In the genomic region with DNA sequence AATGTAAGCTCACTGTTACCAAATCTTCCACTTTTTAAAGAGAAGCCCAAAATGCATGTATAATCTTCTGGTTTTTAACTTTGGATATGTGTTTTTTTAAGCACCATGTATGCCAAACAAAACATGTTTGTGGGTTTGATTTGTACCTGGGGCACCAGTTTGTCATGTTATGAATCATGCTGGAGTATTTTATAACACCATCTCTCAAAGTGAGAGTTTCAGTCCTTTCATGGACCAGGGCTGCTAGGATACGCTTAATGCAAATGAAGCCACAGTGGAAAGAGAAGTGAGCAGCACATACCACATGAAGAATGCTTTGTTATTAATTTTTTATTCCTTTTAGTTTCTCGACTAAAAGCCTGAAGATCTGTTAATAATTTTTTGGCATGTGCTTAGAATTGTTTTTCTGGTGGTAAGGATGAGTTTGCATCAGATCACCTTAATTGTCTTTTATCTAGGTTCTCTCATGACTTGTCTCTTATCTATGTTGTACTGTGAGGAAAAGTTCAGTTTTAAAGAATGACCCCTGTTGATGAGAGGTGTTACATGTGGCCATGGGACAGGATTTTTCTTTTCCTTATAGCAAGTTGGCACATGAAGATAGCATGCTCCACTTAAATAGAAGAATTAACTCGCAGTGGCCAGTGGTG, we compare ENCODE assay signal across 9 cellular contexts. TPM values are rescaled to one million over a fixed set of nuclear protein-coding genes. Genes with fewer than 3 reads are reported as not detected.
A peak's percentile ranks its signal among the peaks of the same experiment; 100 is the strongest.
DNase-seq lines count a peak whose midpoint lies in the region; ATAC-seq and TF ChIP-seq lines count a peak whose summit lies in the region.
"Had no signal": no experiment of that assay in that cellular context is flagged by ENCODE, and none has a peak within 500 bp of the region (broad histone marks: within the 10 kb centered on the region; RNA-seq: fewer than 3 reads in every experiment).

No MANE protein-coding gene starts in this region.

- intact Hi-C loops in sciatic nerve (cut with DNase I) (no loop called here), left lung (cut with DNase I) (no loop called here)

- H3K27ac Mint-ChIP-seq in activated naive CD8-positive, alpha-beta T cell treated with anti-CD3 and anti-CD28 coated beads, Interleukin-2, amount 10 ng/mL, durations not matched to agents 7 days and 5 days: no peak overlapping the region

- no peaks in the 10 kb centered on the region for H3K36me3 ChIP-seq in left lung
- H3K36me3 ChIP-seq: heart right ventricle had no signal

- no peak overlapping the region for H3K4me3 ChIP-seq in left lung
- H3K4me3 ChIP-seq: heart right ventricle had no signal

- H3K27ac ChIP-seq in left lung: no peak overlapping the region
- H3K27ac ChIP-seq: heart right ventricle had no signal

- H3K27me3 Mint-ChIP-seq in activated naive CD8-positive, alpha-beta T cell treated with anti-CD3 and anti-CD28 coated beads, Interleukin-2, amount 10 ng/mL, durations not matched to agents 7 days and 5 days: no peaks in the 10 kb centered on the region

- peak; percentile 67 for DNase-seq in GM13976 (ENCODE audit: low spot score)
- DNase-seq in GM20000 (ENCODE audit: low spot score): peak; percentile 70
- no peak for DNase-seq in activated naive CD8-positive, alpha-beta T cell treated with anti-CD3 and anti-CD28 coated beads, Interleukin-2, amount 10 ng/mL, durations not matched to agents 7 days and 5 days
- DNase-seq in sciatic nerve (ENCODE audit: low spot score): no peak
- no peak for DNase-seq in foreskin melanocyte
- no peak for DNase-seq in SHP77 (lab: John Stamatoyannopoulos, UW)
- no peak for DNase-seq in left lung
- DNase-seq: heart right ventricle had no signal

- no peaks in the 10 kb centered on the region for H3K9me3 ChIP-seq in left lung
- H3K9me3 ChIP-seq: heart right ventricle had no signal

- POLR2A ChIA-PET in activated naive CD8-positive, alpha-beta T cell treated with anti-CD3 and anti-CD28 coated beads, Interleukin-2, amount 10 ng/mL, durations not matched to agents 7 days and 5 days (lab: Charles Lee): no interaction called here

- H3K4me1 Mint-ChIP-seq in activated naive CD8-positive, alpha-beta T cell treated with anti-CD3 and anti-CD28 coated beads, Interleukin-2, amount 10 ng/mL, durations not matched to agents 7 days and 5 days: peaks cover 39% of the 10 kb centered on the region

- H3K4me3 Mint-ChIP-seq in activated naive CD8-positive, alpha-beta T cell treated with anti-CD3 and anti-CD28 coated beads, Interleukin-2, amount 10 ng/mL, durations not matched to agents 7 days and 5 days: peak overlapping the region; percentile 18

- in situ Hi-C loops in GM13976 (cut with MboI; ENCODE audit: low sequenced_read_pairs, unreplicated experiment): no loop called here

- ATAC-seq in HG03378 (IDR thresholded peaks at IDR 0.05; ENCODE audit: unreplicated experiment) (peak; percentile 66), sciatic nerve (no peak), left lung (no peak)
- no peak for ATAC-seq in activated naive CD8-positive, alpha-beta T cell treated with anti-CD3 and anti-CD28 coated beads, Interleukin-2, amount 10 ng/mL, durations not matched to agents 7 days and 5 days (ENCODE audit: low read depth)
- ATAC-seq: heart right ventricle had no signal

- peaks cover 2% of the 10 kb centered on the region for H3K36me3 Mint-ChIP-seq in activated naive CD8-positive, alpha-beta T cell treated with anti-CD3 and anti-CD28 coated beads, Interleukin-2, amount 10 ng/mL, durations not matched to agents 7 days and 5 days

- H3K9me3 Mint-ChIP-seq in activated naive CD8-positive, alpha-beta T cell treated with anti-CD3 and anti-CD28 coated beads, Interleukin-2, amount 10 ng/mL, durations not matched to agents 7 days and 5 days: no peaks in the 10 kb centered on the region

- H3K4me1 ChIP-seq in left lung: peaks cover 0 to 25% of the 10 kb centered on the region in 2 donors

- no peaks in the 10 kb centered on the region for H3K27me3 ChIP-seq in left lung
- H3K27me3 ChIP-seq: heart right ventricle had no signal

- TF ChIP-seq CTCF in GM13976 (IDR thresholded peaks at IDR 0.05; ENCODE audit: borderline replicate concordance, control extremely low read depth, extremely low read depth, insufficient read depth, missing control alignments): no peak
- no peak for TF ChIP-seq CTCF in GM20000 (IDR thresholded peaks at IDR 0.05; ENCODE audit: extremely low read depth, missing control alignments)
- no peak for TF ChIP-seq CTCF in left lung (IDR thresholded peaks at IDR 0.05)

RNA-seq across cellular contexts. Expression of a gene that starts 2.0 kb away (rescaled TPM):
- total RNA-seq in activated naive CD8-positive, alpha-beta T cell treated with anti-CD3 and anti-CD28 coated beads, Interleukin-2, amount 10 ng/mL, durations not matched to agents 7 days and 5 days: 10 to 100 TPM; 64.8 to 69.9 TPM
- total RNA-seq in sciatic nerve (59.6 TPM), left lung (10 to 100 TPM; 53.0 to 67.3 TPM)

Comparison
In these comparisons a context has a peak if more than half of its experiments do, and no peak if none do; other contexts are left out.
1. DNase-seq: peak in GM13976 (single experiment) and GM20000 (single experiment); none in activated naive CD8-positive, alpha-beta T cell treated with anti-CD3 and anti-CD28 coated beads, Interleukin-2, amount 10 ng/mL, durations not matched to agents 7 days and 5 days (single experiment), sciatic nerve (single experiment), foreskin melanocyte (single experiment), SHP77 (0 of 2) and left lung (0 of 2).